9 cellular contexts compared by ENCODE assay signal in genomic region chr18:76405761-76406356, GRCh38.
DNase-seq lines count a peak whose midpoint lies in the region; ATAC-seq and TF ChIP-seq lines count a peak whose summit lies in the region.
"Had no signal": no experiment of that assay in that cellular context is flagged by ENCODE, and none has a peak within 500 bp of the region (broad histone marks: within the 10 kb centered on the region; RNA-seq: fewer than 3 reads in every experiment).

No MANE protein-coding gene starts in this region.

- no peak overlapping the region for H2AFZ ChIP-seq in GM23338

- no peaks in the 10 kb centered on the region for H3F3A ChIP-seq in GM23338 (replicated peaks; ENCODE audit: low read depth)

- ATAC-seq in GM23338 = peak; percentile 95
- ATAC-seq in left colon = peak; percentile 64
- ATAC-seq in upper lobe of left lung (ENCODE audit: low FRiP score in 2 of 2) = peak in 1 of 2 donors; percentile 57

- H3K9me2 ChIP-seq in GM23338 (ENCODE audit: insufficient read depth) = no peaks in the 10 kb centered on the region

- no peak for TF ChIP-seq POLR2A in Peyer's patch (IDR thresholded peaks at IDR 0.05)
- TF ChIP-seq POLR2A in upper lobe of left lung (IDR thresholded peaks at IDR 0.05) = no peak

- H3K9me3 ChIP-seq in Peyer's patch (no peaks in the 10 kb centered on the region), upper lobe of left lung (no peaks in the 10 kb centered on the region)

- intact Hi-C loops in CD14-positive monocyte (cut with micrococcal nuclease) (no loop called here), left colon (cut with DNase I, micrococcal nuclease) (loop anchor here in 1 of 2 donors (10.0 kb wide), 1 partner anchor 289 kb away; no protein-coding TSS in a partner anchor)

- H3K27me3 ChIP-seq in GM23338 (ENCODE audit: insufficient read depth) (no peaks in the 10 kb centered on the region), Peyer's patch (no peaks in the 10 kb centered on the region), upper lobe of left lung (no peaks in the 10 kb centered on the region)

- no peak for TF ChIP-seq EP300 in upper lobe of left lung (IDR thresholded peaks at IDR 0.05)

- WGBS in upper lobe of left lung, 2 donors = 66 to 74% methylated on average over 24 to 31 of the region's 31 CpGs

- H3K4me3 Mint-ChIP-seq in CD14-positive monocyte (no peak overlapping the region), GM23338 (no peak overlapping the region), brain (no peak overlapping the region)
- H3K4me3 Mint-ChIP-seq: memory B cell had no signal

- H3K4me2 ChIP-seq in GM23338 = no peak overlapping the region

- H3K4me3 ChIP-seq in GM23338 (no peak overlapping the region), Peyer's patch (no peak overlapping the region), upper lobe of left lung (no peak overlapping the region)

- no peaks in the 10 kb centered on the region for H3K79me2 ChIP-seq in GM23338 (replicated peaks; ENCODE audit: insufficient read depth)

- H3K4me1 Mint-ChIP-seq in CD14-positive monocyte (peaks cover 82% of the 10 kb centered on the region), GM23338 (no peaks in the 10 kb centered on the region; the same call in 2 of the 3 replicates), brain (peaks cover 48% of the 10 kb centered on the region)

- H3K36me3 ChIP-seq in GM23338 (ENCODE audit: insufficient read depth) = no peaks in the 10 kb centered on the region
- H3K36me3 ChIP-seq in Peyer's patch = no peaks in the 10 kb centered on the region
- peaks cover 0 to 3% (median 0%) of the 10 kb centered on the region in 4 donors for H3K36me3 ChIP-seq in upper lobe of left lung

- TF ChIP-seq CTCF in CD14-positive monocyte (IDR thresholded peaks at IDR 0.05) (peak; percentile 69), GM23338 (conservative IDR thresholded peaks at IDR 0.05; ENCODE audit: low read depth in 2 of 2) (peak; percentile 61 to 76), Peyer's patch (IDR thresholded peaks at IDR 0.05) (peak in 5 of 6 experiments; percentile 14 to 66 (median 45)), brain (conservative IDR thresholded peaks at IDR 0.05) (peak; percentile 55 to 72), upper lobe of left lung (IDR thresholded peaks at IDR 0.05) (peak; percentile 40 to 83 (median 52))

- H3K9me3 Mint-ChIP-seq in CD14-positive monocyte (peaks cover 0 to 2% (median 0%) of the 10 kb centered on the region in 7 donors), GM23338 (0 out of 3 replicates have a peak, but pooled peaks cover 3% of the 10 kb centered on the region), brain (peaks cover 0 to 14% (median 2%) of the 10 kb centered on the region in 5 experiments)

- H3K36me3 Mint-ChIP-seq in CD14-positive monocyte (peaks cover 30 to 59% of the 10 kb centered on the region in 2 donors), GM23338 (ENCODE audit: low read depth) (peaks cover 9% of the 10 kb centered on the region; the same call in 2 of the 3 replicates), brain (peaks cover 79% of the 10 kb centered on the region)
- H3K36me3 Mint-ChIP-seq: memory B cell had no signal

- DNase-seq in CD14-positive monocyte (ENCODE audit: low spot score) = no peak
- peak; percentile 81 for DNase-seq in GM23338 (ENCODE audit: low spot score)
- DNase-seq in Peyer's patch = peak in 2 of 3 donors; percentile 26 to 69
- peak in 1 of 2 donors; percentile 66 for DNase-seq in left colon
- DNase-seq in upper lobe of left lung = no peak
- no peak for DNase-seq in DMS79 treated with DMSO at 0.1 percent for 48 hours (lab: John Stamatoyannopoulos, UW)
- no peak for DNase-seq in NOMO-1 treated with dmso at 0.1 percent for 144 hours (lab: John Stamatoyannopoulos, UW; ENCODE audit: unreplicated experiment)

- H3K27ac Mint-ChIP-seq in CD14-positive monocyte (peak overlapping the region; percentile 12 to 78 (median 63)), GM23338 (no peak overlapping the region), brain (peak overlapping the region in 1 of 5 experiments; percentile 87)
- H3K27ac Mint-ChIP-seq: memory B cell had no signal

- H3K4me1 ChIP-seq in GM23338 (ENCODE audit: insufficient read depth) = no peaks in the 10 kb centered on the region
- no peaks in the 10 kb centered on the region for H3K4me1 ChIP-seq in Peyer's patch
- H3K4me1 ChIP-seq in upper lobe of left lung = peaks cover 0 to 12% (median under 1%) of the 10 kb centered on the region in 4 donors

- H3K27ac ChIP-seq in GM23338 (ENCODE audit: low read depth) (no peak overlapping the region), Peyer's patch (no peak overlapping the region), upper lobe of left lung (no peak overlapping the region)

- peaks cover 0 to 4% (median 2%) of the 10 kb centered on the region in 3 donors for H3K27me3 Mint-ChIP-seq in CD14-positive monocyte (ENCODE audit: low read depth in 3 of 3)
- peaks cover 8% of the 10 kb centered on the region for H3K27me3 Mint-ChIP-seq in GM23338 (ENCODE audit: insufficient read depth, low read depth, poor library complexity)
- no peaks in the 10 kb centered on the region for H3K27me3 Mint-ChIP-seq in brain
- H3K27me3 Mint-ChIP-seq: memory B cell had no signal

- peaks cover 2% of the 10 kb centered on the region; the same call in 1 of the 2 replicates for H4K20me1 ChIP-seq in GM23338 (replicated peaks; ENCODE audit: insufficient read depth)

TF ChIP-seq in GM23338, 12 proteins besides CTCF, POLR2A, EP300 and RAD21 (continues in another document):
- TF ChIP-seq JUNB (IDR thresholded peaks at IDR 0.05; ENCODE audit: unreplicated experiment) = no peak
- TF ChIP-seq REST (IDR thresholded peaks at IDR 0.05; ENCODE audit: unreplicated experiment) = no peak
- TF ChIP-seq STAT1 (IDR thresholded peaks at IDR 0.05; ENCODE audit: unreplicated experiment) = no peak
- no peak for TF ChIP-seq POLR2AphosphoS5 (IDR thresholded peaks at IDR 0.05; ENCODE audit: low read depth)
- no peak for TF ChIP-seq EZH2phosphoT487 (IDR thresholded peaks at IDR 0.05; ENCODE audit: unreplicated experiment)
- no peak for TF ChIP-seq ETS1 (IDR thresholded peaks at IDR 0.05)
- no peak for TF ChIP-seq ZNF331 (CRISPR knock-in tag; IDR thresholded peaks at IDR 0.05; ENCODE audit: low read depth)
- TF ChIP-seq EZH2 (IDR thresholded peaks at IDR 0.05; ENCODE audit: low read depth, unreplicated experiment) = no peak

Comparison
In these comparisons a context has a peak if more than half of its experiments do, and no peak if none do; other contexts are left out.
1. DNase-seq: peak in GM23338 (single experiment) and Peyer's patch (2 of 3); none in CD14-positive monocyte (single experiment), upper lobe of left lung (0 of 2), DMS79 treated with DMSO at 0.1 percent for 48 hours (single experiment) and NOMO-1 treated with dmso at 0.1 percent for 144 hours (single experiment).
2. Peak in every context shown above with its lines, with median percentiles within 50 percentile points of each other: CTCF ChIP-seq.